19 cellular contexts compared by ENCODE assay signal in genomic region chr7:105036217-105037168, GRCh38. TPM values are rescaled to one million over a fixed set of nuclear protein-coding genes. Genes with fewer than 3 reads are reported as not detected.
DNase-seq lines count a peak whose midpoint lies in the region; ATAC-seq and TF ChIP-seq lines count a peak whose summit lies in the region.
"Had no signal": no experiment of that assay in that cellular context is flagged by ENCODE, and none has a peak within 500 bp of the region (broad histone marks: within the 10 kb centered on the region; RNA-seq: fewer than 3 reads in every experiment).

No MANE protein-coding gene starts in this region.

- POLR2A ChIA-PET in PC-9 (lab: Charles Lee; ENCODE audit: unreplicated experiment) = no interaction called here

- H3K27me3 ChIP-seq in PC-9 (ENCODE audit: insufficient read depth, low read depth) = no peaks in the 10 kb centered on the region
- H3K27me3 ChIP-seq: body of pancreas, thyroid gland had no signal

- H3K4me1 ChIP-seq in PC-9 (replicated peaks; ENCODE audit: insufficient read depth) = no peaks in the 10 kb centered on the region
- H3K4me1 ChIP-seq: parathyroid adenoma had no signal

- H2AFZ ChIP-seq in PC-9 = no peak overlapping the region
- H2AFZ ChIP-seq: parathyroid adenoma had no signal

- no peaks in the 10 kb centered on the region for H3K9me3 ChIP-seq in PC-9 (ENCODE audit: insufficient read depth, low read depth)
- H3K9me3 ChIP-seq: body of pancreas, thyroid gland had no signal

- H3K9me2 ChIP-seq in PC-9 (ENCODE audit: insufficient read depth) = no peaks in the 10 kb centered on the region

- no peak overlapping the region for H3K4me2 ChIP-seq in PC-9

- peaks cover 3% of the 10 kb centered on the region; the same call in 1 of the 2 replicates for H3F3A ChIP-seq in PC-9 (ENCODE audit: insufficient read depth, low read depth)

- peaks cover 88% of the 10 kb centered on the region for H3K79me2 ChIP-seq in PC-9 (ENCODE audit: low read depth)

- TF ChIP-seq POLR2A in erythroblast (IDR thresholded peaks at IDR 0.05; ENCODE audit: low read length) = no peak

- peaks cover 56% of the 10 kb centered on the region for H4K20me1 ChIP-seq in PC-9 (ENCODE audit: insufficient read depth)

- peak; percentile 36 for ATAC-seq in Right ventricle myocardium superior (ENCODE audit: poor library complexity)
- ATAC-seq: body of pancreas had no signal

- H3K4me3 ChIP-seq in PC-9 = no peak overlapping the region
- H3K4me3 ChIP-seq: body of pancreas, thyroid gland had no signal

- BruUV-seq in PC-9 (replicated peaks; lab: Mats Ljungman, UMichigan) = no TSS peak

- intact Hi-C loops in Right ventricle myocardium superior (cut with DNase I) (no loop called here), cardiac septum (cut with DNase I) (no loop called here), PC-9 (cut with micrococcal nuclease; ENCODE audit: unreplicated experiment) (no loop called here)

- no peaks in the 10 kb centered on the region for H3K36me3 ChIP-seq in PC-9 (ENCODE audit: low read depth)

- TF ChIP-seq CTCF in GM20000 (IDR thresholded peaks at IDR 0.05; ENCODE audit: extremely low read depth, missing control alignments) (no peak), PC-9 (conservative IDR thresholded peaks at IDR 0.05) (no peak)

- no peak overlapping the region for H3K27ac ChIP-seq in PC-9
- H3K27ac ChIP-seq: parathyroid adenoma, thyroid gland had no signal

- CTCF ChIA-PET in PC-9 (lab: Charles Lee) = interaction anchor here (0.6 kb wide), 2 partner anchors 25 to 1326 kb away, joined by 3 to 19 read pairs; no protein-coding TSS in a partner anchor

- DNase-seq in Right ventricle myocardium superior = no peak
- no peak for DNase-seq in cardiac septum (ENCODE audit: low spot score)
- DNase-seq in NCI-H82 (lab: John Stamatoyannopoulos, UW) = peak; percentile 95
- peak; percentile 8 to 15 for DNase-seq in erythroblast (lab: John Stamatoyannopoulos, UW)
- DNase-seq in GM20000 (ENCODE audit: low spot score) = no peak
- DNase-seq in PC-9 = no peak
- DNase-seq in stimulated activated CD8-positive, alpha-beta memory T cell treated with anti-CD3 and anti-CD28 coated beads, Interleukin-4, amount 100 ng/mL, for 48 hours = no peak
- DNase-seq in COLO829 (ENCODE audit: low spot score) = no peak
- DNase-seq: activated CD4-positive, alpha-beta T cell treated with anti-CD3 and anti-CD28 coated beads for 48 hours; activated gamma-delta T cell treated with Interleukin-2 at 50 U/mL for 16 hours; body of pancreas; effector CD4-positive, alpha-beta T cell; EL; foreskin fibroblast; MV-4-11; NCI-H2227 treated with DMSO at 0.1 percent for 48 hours; SW 1271; thyroid gland had no signal

RNA-seq across cellular contexts. Expression of gene KMT2E, which starts 22.5 kb away (rescaled TPM):
- total RNA-seq in Right ventricle myocardium superior (35.1 TPM), cardiac septum (65.7 TPM), PC-9 (2021) (58.6 and 68.1 TPM in 2 replicates)

Comparison
In these comparisons a context has a peak if more than half of its experiments do, and no peak if none do; other contexts are left out.
1. DNase-seq: peak in NCI-H82 (single experiment) and erythroblast (2 of 2); none in Right ventricle myocardium superior (single experiment), cardiac septum (single experiment), GM20000 (single experiment), PC-9 (0 of 2), stimulated activated CD8-positive, alpha-beta memory T cell treated with anti-CD3 and anti-CD28 coated beads, Interleukin-4, amount 100 ng/mL, for 48 hours (single experiment) and COLO829 (single experiment).